23 cellular contexts compared by ENCODE assay signal in genomic region chr6:92716638-92717037, GRCh38.
DNase-seq lines count a peak whose midpoint lies in the region; ATAC-seq and TF ChIP-seq lines count a peak whose summit lies in the region.
"Had no signal": no experiment of that assay in that cellular context is flagged by ENCODE, and none has a peak within 500 bp of the region (broad histone marks: within the 10 kb centered on the region; RNA-seq: fewer than 3 reads in every experiment).

No MANE protein-coding gene starts in this region.

- H3K79me1 ChIP-seq in mesenchymal stem cell (replicated peaks; ENCODE audit: low read length, poor library complexity, severe bottlenecking), result no peaks in the 10 kb centered on the region

- H3K14ac ChIP-seq in mesenchymal stem cell (ENCODE audit: low read length in 2 of 2), result no peak overlapping the region

- no peak overlapping the region for H3K4me2 ChIP-seq in mesenchymal stem cell (ENCODE audit: low read length, poor library complexity, severe bottlenecking)
- H3K4me2 ChIP-seq: BLaER1 had no signal

- H4K91ac ChIP-seq in mesenchymal stem cell (ENCODE audit: low read length), result no peak overlapping the region

- no peaks in the 10 kb centered on the region for H3K36me3 ChIP-seq in mesenchymal stem cell (ENCODE audit: control insufficient read depth in 1 of 2, insufficient read depth in 2 of 2, low read depth in 1 of 2, low read length in 2 of 2)
- H3K36me3 ChIP-seq in tibial artery, result no peaks in the 10 kb centered on the region
- H3K36me3 ChIP-seq: BE2C, BLaER1 had no signal

- no peak overlapping the region for H4K8ac ChIP-seq in mesenchymal stem cell (ENCODE audit: low read length)

- H2AK5ac ChIP-seq in mesenchymal stem cell (ENCODE audit: low read length, severe bottlenecking), result peak overlapping the region; percentile 62

- no peak for TF ChIP-seq CTCF in tibial artery (IDR thresholded peaks at IDR 0.05)

- peak; percentile 17 to 66 for DNase-seq in NCI-H446 (lab: John Stamatoyannopoulos, UW)
- DNase-seq in NCI-H446 treated with DMSO at 0.1 percent for 48 hours (lab: John Stamatoyannopoulos, UW), result peak; percentile 63
- no peak for DNase-seq in mesenchymal stem cell
- no peak for DNase-seq in tibial artery
- DNase-seq in T1000 (lab: John Stamatoyannopoulos, UW), result no peak
- no peak for DNase-seq in NCI-H2171 treated with DMSO at 0.1 percent for 48 hours (lab: John Stamatoyannopoulos, UW)
- DNase-seq: 8988T; ACHN; BE2C; C1 segment of cervical spinal cord; CD4-positive, alpha-beta memory T cell; CD4-positive, CD25-positive, alpha-beta regulatory T cell; CD8-positive, alpha-beta memory T cell; DMS 273 treated with DMSO at 0.1 percent for 48 hours; DMS153; DMS53; DMS79; DND-41; EL; GDM1 had no signal

- no peak overlapping the region for H3K4ac ChIP-seq in mesenchymal stem cell (ENCODE audit: low read depth in 1 of 2, low read length in 2 of 2)

- no peak overlapping the region for H2AFZ ChIP-seq in mesenchymal stem cell (ENCODE audit: low read depth, low read length)

- no peak overlapping the region for H3K9ac ChIP-seq in mesenchymal stem cell (ENCODE audit: low read length)
- H3K9ac ChIP-seq: BLaER1 had no signal

- no peak overlapping the region for H2BK5ac ChIP-seq in mesenchymal stem cell (ENCODE audit: low read depth, low read length, poor library complexity, severe bottlenecking)

- H3K27me3 ChIP-seq in mesenchymal stem cell (ENCODE audit: control insufficient read depth in 1 of 2, insufficient read depth in 1 of 2, low read length in 2 of 2) (no peaks in the 10 kb centered on the region), tibial artery (no peaks in the 10 kb centered on the region)
- H3K27me3 ChIP-seq: BE2C, BLaER1 had no signal

- no peak overlapping the region for H2BK15ac ChIP-seq in mesenchymal stem cell (ENCODE audit: low read depth, poor library complexity, severe bottlenecking)

- H3K27ac ChIP-seq in mesenchymal stem cell (ENCODE audit: low read length, poor library complexity, severe bottlenecking) (no peak overlapping the region), tibial artery (no peak overlapping the region)
- H3K27ac ChIP-seq: BLaER1 had no signal

- H3K4me3 ChIP-seq in mesenchymal stem cell (ENCODE audit: insufficient read depth in 1 of 2, low read depth in 1 of 2, low read length in 2 of 2) (no peak overlapping the region), tibial artery (no peak overlapping the region)
- H3K4me3 ChIP-seq: BLaER1 had no signal

- H2BK120ac ChIP-seq in mesenchymal stem cell (ENCODE audit: low read depth, low read length), result peak overlapping the region; percentile 49

- H2BK12ac ChIP-seq in mesenchymal stem cell (ENCODE audit: low read length in 2 of 2), result no peak overlapping the region

- WGBS in mesenchymal stem cell, result 97% methylated on average over 4 of the region's 4 CpGs

- H3K4me1 ChIP-seq in mesenchymal stem cell (ENCODE audit: control insufficient read depth, insufficient read depth, low read depth, low read length), result no peaks in the 10 kb centered on the region
- no peaks in the 10 kb centered on the region for H3K4me1 ChIP-seq in tibial artery
- H3K4me1 ChIP-seq: BLaER1 had no signal

- ATAC-seq in HG03378 (IDR thresholded peaks at IDR 0.05; ENCODE audit: unreplicated experiment), result no peak

- no peak overlapping the region for H3K23ac ChIP-seq in mesenchymal stem cell (ENCODE audit: low read length in 2 of 2)

- H3K9me3 ChIP-seq in mesenchymal stem cell (ENCODE audit: control insufficient read depth, low read length) (no peaks in the 10 kb centered on the region), tibial artery (no peaks in the 10 kb centered on the region)
- H3K9me3 ChIP-seq: BE2C, BLaER1 had no signal

- intact Hi-C loops in tibial artery (cut with DNase I; ENCODE audit: low total_unique reads), result no loop called here

- H3K18ac ChIP-seq in mesenchymal stem cell (ENCODE audit: low read depth in 1 of 2, low read length in 2 of 2), result no peak overlapping the region

TF ChIP-seq in PFSK-1, 5 proteins besides CTCF, POLR2A, EP300 and RAD21:
- TF ChIP-seq REST (IDR thresholded peaks at IDR 0.05; ENCODE audit: insufficient read depth in 1 of 2, low read depth in 2 of 2, low read length in 2 of 2) (peak in 1 of 2 experiments; percentile 39; a peak in 1 of 4 replicates), TAF1 (IDR thresholded peaks at IDR 0.05; ENCODE audit: borderline replicate concordance, insufficient read depth, low read length) (no peak), SIN3A (IDR thresholded peaks at IDR 0.05; ENCODE audit: borderline replicate concordance, insufficient read depth, low read length) (no peak), FOXP2 (optimal IDR thresholded peaks at IDR 0.05; ENCODE audit: borderline replicate concordance, extremely low read depth, extremely low read length, insufficient read depth) (peak; percentile 25), POLR2AphosphoS5 (IDR thresholded peaks at IDR 0.05; ENCODE audit: low read depth, low read length) (no peak)

Comparison
In these comparisons a context has a peak if more than half of its experiments do, and no peak if none do; other contexts are left out.
1. DNase-seq: peak in NCI-H446 (2 of 2) and NCI-H446 treated with DMSO at 0.1 percent for 48 hours (single experiment); none in mesenchymal stem cell (single experiment), tibial artery (0 of 2), T1000 (single experiment) and NCI-H2171 treated with DMSO at 0.1 percent for 48 hours (single experiment).